7 cellular contexts compared by ENCODE assay signal in genomic region chr2:218217366-218218309, GRCh38. TPM values are rescaled to one million over a fixed set of nuclear protein-coding genes. Genes with fewer than 3 reads are reported as not detected.
A peak's percentile ranks its signal among the peaks of the same experiment; 100 is the strongest.
DNase-seq lines count a peak whose midpoint lies in the region; ATAC-seq and TF ChIP-seq lines count a peak whose summit lies in the region.

No MANE protein-coding gene starts in this region.

- H2BK12ac ChIP-seq in neuronal stem cell (ENCODE audit: low read length): no peak overlapping the region

- no peak overlapping the region for H2BK120ac ChIP-seq in neuronal stem cell (ENCODE audit: low read depth, low read length)

- H3K27me3 ChIP-seq in neuronal stem cell (ENCODE audit: control insufficient read depth in 3 of 3, insufficient read depth in 3 of 3, low read depth in 1 of 3, low read length in 3 of 3): no peaks in the 10 kb centered on the region

- peak overlapping the region; percentile 91 for H3K4me3 Mint-ChIP-seq in activated T-helper 17 cell treated with anti-CD3 and anti-CD28 coated beads, Interleukin-2, amount 50 U/mL, for 72 hours

- TF ChIP-seq CTCF in fibroblast of the aortic adventitia (IDR thresholded peaks at IDR 0.05; ENCODE audit: insufficient read depth, low read length): no peak

- H3K4me1 ChIP-seq in neuronal stem cell (ENCODE audit: control insufficient read depth in 2 of 2, insufficient read depth in 1 of 2, low read depth in 1 of 2, low read length in 2 of 2): peaks cover 2 to 4% of the 10 kb centered on the region in 2 donors

- H4K8ac ChIP-seq in neuronal stem cell (ENCODE audit: low read depth, low read length): no peak overlapping the region

- DNase-seq in OCI-M1 (lab: John Stamatoyannopoulos, UW) (peak; percentile 64), fibroblast of the aortic adventitia (ENCODE audit: low read depth) (peak; percentile 31), neuronal stem cell (ENCODE audit: low spot score) (peak; percentile 31), superior temporal gyrus (ENCODE audit: extremely low spot score) (peak; percentile 23)

- peak; percentile 46 for ATAC-seq in GM18498 (IDR thresholded peaks at IDR 0.05; ENCODE audit: unreplicated experiment)
- ATAC-seq in HG02759 (IDR thresholded peaks at IDR 0.05; ENCODE audit: unreplicated experiment): peak; percentile 37
- ATAC-seq in activated T-helper 17 cell treated with anti-CD3 and anti-CD28 coated beads, Interleukin-2, amount 50 U/mL, for 72 hours (replicated peaks): peak; percentile 76

- no peaks in the 10 kb centered on the region for H3K27me3 Mint-ChIP-seq in activated T-helper 17 cell treated with anti-CD3 and anti-CD28 coated beads, Interleukin-2, amount 50 U/mL, for 72 hours

- H3K4me1 Mint-ChIP-seq in activated T-helper 17 cell treated with anti-CD3 and anti-CD28 coated beads, Interleukin-2, amount 50 U/mL, for 72 hours: peaks cover 26% of the 10 kb centered on the region

- peak overlapping the region; percentile 95 for H3K9ac ChIP-seq in neuronal stem cell (ENCODE audit: low read depth, low read length, poor library complexity)

- peak overlapping the region; percentile 90 for H3K23ac ChIP-seq in neuronal stem cell (ENCODE audit: low read depth, low read length, poor library complexity)

- peak overlapping the region; percentile 96 for H2BK5ac ChIP-seq in neuronal stem cell (ENCODE audit: low read length)

- peak overlapping the region; percentile 84 for H3K14ac ChIP-seq in neuronal stem cell (ENCODE audit: low read length)

- WGBS in neuronal stem cell (ENCODE audit: extremely low coverage in 2 of 2, insufficient read length in 2 of 2, insufficient replicate concordance in 1 of 2), 2 donors: no CpG with 5 or more reads among the region's 47 CpGs

- H3K27ac Mint-ChIP-seq in activated T-helper 17 cell treated with anti-CD3 and anti-CD28 coated beads, Interleukin-2, amount 50 U/mL, for 72 hours: peak overlapping the region; percentile 93

- peak overlapping the region; percentile 59 for H3K4me2 ChIP-seq in neuronal stem cell (ENCODE audit: insufficient read depth, low read length, poor library complexity, severe bottlenecking)

- H3K4me3 ChIP-seq in fibroblast of the aortic adventitia (ENCODE audit: low read depth, low read length) (peak overlapping the region; percentile 97), neuronal stem cell (ENCODE audit: low read length in 2 of 2) (peak overlapping the region; percentile 90 to 100)

- H3K18ac ChIP-seq in neuronal stem cell (ENCODE audit: low read length): peak overlapping the region; percentile 97

- no peak overlapping the region for H2BK15ac ChIP-seq in neuronal stem cell (ENCODE audit: low read length)

- no peaks in the 10 kb centered on the region for H3K9me3 ChIP-seq in neuronal stem cell (replicated peaks in 1 of 2; ENCODE audit: control insufficient read depth in 2 of 2, insufficient read depth in 1 of 2, low read depth in 1 of 2, low read length in 2 of 2)

- peak overlapping the region; percentile 23 for H3K27ac ChIP-seq in neuronal stem cell (replicated peaks; ENCODE audit: low read length)

- peaks cover 7% of the 10 kb centered on the region for H3K79me1 ChIP-seq in neuronal stem cell (ENCODE audit: low read depth, low read length)

- H3K36me3 Mint-ChIP-seq in activated T-helper 17 cell treated with anti-CD3 and anti-CD28 coated beads, Interleukin-2, amount 50 U/mL, for 72 hours (ENCODE audit: low read depth): peaks cover 61% of the 10 kb centered on the region

- H2AFZ ChIP-seq in neuronal stem cell (ENCODE audit: low read length): peak overlapping the region; percentile 91

- no peak overlapping the region for H3K4ac ChIP-seq in neuronal stem cell (ENCODE audit: low read length)

- peak overlapping the region; percentile 93 for H2AK5ac ChIP-seq in neuronal stem cell (ENCODE audit: low read depth, low read length)

- H3K9me3 Mint-ChIP-seq in activated T-helper 17 cell treated with anti-CD3 and anti-CD28 coated beads, Interleukin-2, amount 50 U/mL, for 72 hours: no peaks in the 10 kb centered on the region

- peaks cover 0 to 34% of the 10 kb centered on the region in 2 donors for H3K36me3 ChIP-seq in neuronal stem cell (replicated peaks in 1 of 2; ENCODE audit: control insufficient read depth in 2 of 2, insufficient read depth in 2 of 2, low read length in 2 of 2)

- H4K91ac ChIP-seq in neuronal stem cell (ENCODE audit: low read depth, low read length, poor library complexity): no peak overlapping the region

RNA-seq across cellular contexts. Expression of gene ARPC2, which starts 0.6 kb away (rescaled TPM):
- 100 to 1,000 TPM; 679 to 681 TPM for total RNA-seq in activated T-helper 17 cell treated with anti-CD3 and anti-CD28 coated beads, Interleukin-2, amount 50 U/mL, for 72 hours
- 121 and 368 TPM in 2 replicates for total RNA-seq in fibroblast of the aortic adventitia (ENCODE audit: low replicate concordance)
- polyA plus RNA-seq in neuronal stem cell (2013, experiment 1 of 2): 208 TPM
- polyA plus RNA-seq in neuronal stem cell (2013, experiment 2 of 2): 206 TPM

RNA-seq across cellular contexts. Expression of gene GPBAR1, which starts 43.2 kb away (rescaled TPM):
- 1 to 10 TPM; 1.3 to 1.4 TPM for total RNA-seq in activated T-helper 17 cell treated with anti-CD3 and anti-CD28 coated beads, Interleukin-2, amount 50 U/mL, for 72 hours
- 0.27 TPM in 1 of 2 replicates, not detected in the other for total RNA-seq in fibroblast of the aortic adventitia (ENCODE audit: low replicate concordance)
- 0.46 TPM for polyA plus RNA-seq in neuronal stem cell (2013, experiment 1 of 2)
- polyA plus RNA-seq in neuronal stem cell (2013, experiment 2 of 2): 0.44 TPM

RNA-seq across cellular contexts. Expression of gene CXCR1, which starts 50.9 kb away (rescaled TPM):
- not detected for total RNA-seq in activated T-helper 17 cell treated with anti-CD3 and anti-CD28 coated beads, Interleukin-2, amount 50 U/mL, for 72 hours
- not detected in 2 replicates for total RNA-seq in fibroblast of the aortic adventitia (ENCODE audit: low replicate concordance)
- polyA plus RNA-seq in neuronal stem cell (2013, experiment 1 of 2): not detected
- not detected for polyA plus RNA-seq in neuronal stem cell (2013, experiment 2 of 2)

RNA-seq across cellular contexts. Expression of gene AAMP, which starts 52.3 kb away (rescaled TPM):
- total RNA-seq in activated T-helper 17 cell treated with anti-CD3 and anti-CD28 coated beads, Interleukin-2, amount 50 U/mL, for 72 hours: 10 to 100 TPM; 60.0 to 77.5 TPM
- 64.4 and 262 TPM in 2 replicates for total RNA-seq in fibroblast of the aortic adventitia (ENCODE audit: low replicate concordance)
- polyA plus RNA-seq in neuronal stem cell (2013, experiment 1 of 2): 45.1 TPM
- polyA plus RNA-seq in neuronal stem cell (2013, experiment 2 of 2): 38.9 TPM

RNA-seq across cellular contexts. Expression of gene PNKD, which starts 52.7 kb away (rescaled TPM):
- 10 to 100 TPM; 21.1 to 30.9 TPM for total RNA-seq in activated T-helper 17 cell treated with anti-CD3 and anti-CD28 coated beads, Interleukin-2, amount 50 U/mL, for 72 hours
- total RNA-seq in fibroblast of the aortic adventitia (ENCODE audit: low replicate concordance): 17.4 and 27.2 TPM in 2 replicates
- 58.6 TPM for polyA plus RNA-seq in neuronal stem cell (2013, experiment 1 of 2)
- 61.7 TPM for polyA plus RNA-seq in neuronal stem cell (2013, experiment 2 of 2)

Comparison
In these comparisons a context has a peak if more than half of its experiments do, and no peak if none do; other contexts are left out.
1. Peak in every context shown above with its lines: DNase-seq, ATAC-seq, H3K4me3 ChIP-seq and H3K27ac ChIP-seq.